In genomic region chr13:97386832-97387486, GRCh38 we compare ENCODE assay signal across 11 cellular contexts. TPM values are rescaled to one million over a fixed set of nuclear protein-coding genes. Genes with fewer than 3 reads are reported as not detected.
DNase-seq lines count a peak whose midpoint lies in the region; ATAC-seq and TF ChIP-seq lines count a peak whose summit lies in the region.
"Had no signal": no experiment of that assay in that cellular context is flagged by ENCODE, and none has a peak within 500 bp of the region (broad histone marks: within the 10 kb centered on the region; RNA-seq: fewer than 3 reads in every experiment).

No MANE protein-coding gene starts in this region.

- no peak overlapping the region for H3K9ac ChIP-seq in trophoblast cell (ENCODE audit: low read length)

- no peak overlapping the region for H3K18ac ChIP-seq in trophoblast cell (ENCODE audit: low read length)

- no peak overlapping the region for H2AK5ac ChIP-seq in trophoblast cell (ENCODE audit: low read length)

- TF ChIP-seq POLR2A in adrenal gland (IDR thresholded peaks at IDR 0.05), result no peak

- no peak overlapping the region for H2AFZ ChIP-seq in trophoblast cell (ENCODE audit: insufficient read depth, low read length, poor library complexity)

- peak; percentile 61 for ATAC-seq in GM18868 (IDR thresholded peaks at IDR 0.05; ENCODE audit: unreplicated experiment)
- ATAC-seq in HG03354 (IDR thresholded peaks at IDR 0.05; ENCODE audit: poor library complexity, severe bottlenecking, unreplicated experiment), result peak; percentile 80
- no peak for ATAC-seq in GM21390 (IDR thresholded peaks at IDR 0.05; ENCODE audit: unreplicated experiment)

- no peak overlapping the region for H3K23ac ChIP-seq in trophoblast cell (ENCODE audit: low read length)

- 71 to 82% (median 77%) methylated on average over 4 of the region's 4 CpGs for WGBS in adrenal gland, 4 donors
- WGBS in trophoblast cell (ENCODE audit: extremely low coverage, insufficient coverage, insufficient read length), result no CpG with 5 or more reads among the region's 4 CpGs

- H3K4me1 ChIP-seq in adrenal gland (replicated peaks in 1 of 2) (peaks cover 6 to 59% of the 10 kb centered on the region in 2 donors), trophoblast cell (ENCODE audit: control insufficient read depth in 1 of 2, insufficient read depth in 2 of 2, low read length in 2 of 2) (peaks cover 3 to 6% of the 10 kb centered on the region in 2 experiments), BE2C (peaks cover 2% of the 10 kb centered on the region; the same call in 1 of the 2 replicates)
- H3K4me1 ChIP-seq: foreskin keratinocyte had no signal

- H3K4ac ChIP-seq in trophoblast cell (ENCODE audit: low read depth, low read length), result no peak overlapping the region

- peak overlapping the region in 3 of 5 donors; percentile 33 to 87 (median 70) for H3K27ac ChIP-seq in adrenal gland
- H3K27ac ChIP-seq in trophoblast cell (ENCODE audit: low read depth, low read length), result no peak overlapping the region
- H3K27ac ChIP-seq: foreskin keratinocyte, VCaP had no signal

- H4K91ac ChIP-seq in trophoblast cell (ENCODE audit: low read depth, low read length), result no peak overlapping the region

- peaks cover 0 to 15% of the 10 kb centered on the region in 2 donors for H3K36me3 ChIP-seq in adrenal gland (replicated peaks in 1 of 2)
- peaks cover 13 to 32% of the 10 kb centered on the region in 2 experiments for H3K36me3 ChIP-seq in trophoblast cell (ENCODE audit: control insufficient read depth in 1 of 2, insufficient read depth in 2 of 2, low read length in 2 of 2)
- no peaks in the 10 kb centered on the region for H3K36me3 ChIP-seq in BE2C

- intact Hi-C loops in adrenal gland (cut with DNase I), result no loop called here

- peaks cover 0 to 3% (median 0%) of the 10 kb centered on the region in 3 donors for H3K9me3 ChIP-seq in adrenal gland (replicated peaks in 1 of 3)
- H3K9me3 ChIP-seq in trophoblast cell (ENCODE audit: insufficient read depth, low read depth, low read length), result no peaks in the 10 kb centered on the region
- H3K9me3 ChIP-seq in BE2C, result no peaks in the 10 kb centered on the region

- H3K4me3 ChIP-seq in adrenal gland (no peak overlapping the region), trophoblast cell (ENCODE audit: low read depth, low read length) (no peak overlapping the region), BE2C (ENCODE audit: low read depth, low read length) (no peak overlapping the region)

- H3K79me1 ChIP-seq in trophoblast cell (ENCODE audit: low read length), result no peaks in the 10 kb centered on the region

- no peak overlapping the region for H3K14ac ChIP-seq in trophoblast cell (ENCODE audit: low read length)

- no peaks in the 10 kb centered on the region for H3K27me3 ChIP-seq in adrenal gland
- no peaks in the 10 kb centered on the region for H3K27me3 ChIP-seq in trophoblast cell (ENCODE audit: insufficient read depth, low read length)
- H3K27me3 ChIP-seq in BE2C, result no peaks in the 10 kb centered on the region
- H3K27me3 ChIP-seq: foreskin keratinocyte had no signal

- no peak overlapping the region for H2BK12ac ChIP-seq in trophoblast cell (ENCODE audit: low read length)

- no peak overlapping the region for H3K4me2 ChIP-seq in trophoblast cell (ENCODE audit: low read length)

- no peak overlapping the region for H2BK5ac ChIP-seq in trophoblast cell (ENCODE audit: low read depth, low read length, poor library complexity)

- H2BK120ac ChIP-seq in trophoblast cell (ENCODE audit: insufficient read depth, low read length, poor library complexity), result no peak overlapping the region

- H3K79me2 ChIP-seq in trophoblast cell (ENCODE audit: control insufficient read depth, insufficient read depth, low read length, poor library complexity), result no peaks in the 10 kb centered on the region

- peak overlapping the region; percentile 43 for H4K8ac ChIP-seq in trophoblast cell (ENCODE audit: low read depth, low read length)

- TF ChIP-seq CTCF in adrenal gland (IDR thresholded peaks at IDR 0.05) (no peak), BE2C (IDR thresholded peaks at IDR 0.05; ENCODE audit: low read depth, low read length) (no peak)

- H4K12ac ChIP-seq in trophoblast cell (ENCODE audit: low read depth, low read length), result peak overlapping the region; percentile 36

- DNase-seq in adrenal gland (peak in 6 of 7 donors; percentile 27 to 66 (median 46)), trophoblast cell (peak; percentile 35 to 64), iPS-NIHi11 (ENCODE audit: low spot score) (no peak), BE2C (no peak)
- DNase-seq in stimulated activated naive CD4-positive, alpha-beta T cell treated with Interleukin-2 at 50 U/mL for 16 hours (lab: John Stamatoyannopoulos, UW), result no peak
- DNase-seq: foreskin keratinocyte, NCI-H2171 treated with DMSO at 0.1 percent for 48 hours had no signal

RNA-seq across cellular contexts. Expression of gene RAP2A, which starts 47.0 kb away (rescaled TPM):
- total RNA-seq in adrenal gland, result 10 to 100 TPM; 13.0 to 37.9 (median 23.2) TPM
- polyA plus RNA-seq in adrenal gland, result 10 to 100 TPM in 1 of 3 donors, 1 to 10 TPM in 2; 3.6 to 19.9 (median 4.8) TPM
- polyA plus RNA-seq in trophoblast cell (2013), result 20.2 TPM in 2 replicates
- 24.7 TPM for polyA plus RNA-seq in BE2C (2012; ENCODE audit: insufficient read depth, insufficient read length, low read depth)

Comparison
In these comparisons a context has a peak if more than half of its experiments do, and no peak if none do; other contexts are left out.
1. DNase-seq: peak in adrenal gland (6 of 7) and trophoblast cell (2 of 2); none in iPS-NIHi11 (single experiment), stimulated activated naive CD4-positive, alpha-beta T cell treated with Interleukin-2 at 50 U/mL for 16 hours (single experiment) and BE2C (single experiment).